In genomic region chr6:168883410-168884049, GRCh38 we compare ENCODE assay signal across 24 cellular contexts.
DNase-seq lines count a peak whose midpoint lies in the region; ATAC-seq and TF ChIP-seq lines count a peak whose summit lies in the region.
"Had no signal": no experiment of that assay in that cellular context is flagged by ENCODE, and none has a peak within 500 bp of the region (broad histone marks: within the 10 kb centered on the region; RNA-seq: fewer than 3 reads in every experiment).

No MANE protein-coding gene starts in this region.

- no peaks in the 10 kb centered on the region for H3K27me3 ChIP-seq in effector memory CD4-positive, alpha-beta T cell (replicated peaks; ENCODE audit: control insufficient read depth, insufficient read depth, low read length, poor library complexity, severe bottlenecking)
- no peaks in the 10 kb centered on the region for H3K27me3 ChIP-seq in testis
- H3K27me3 ChIP-seq in breast epithelium, result no peaks in the 10 kb centered on the region

- no peak for ATAC-seq in activated naive CD8-positive, alpha-beta T cell treated with anti-CD3 and anti-CD28 coated beads, Interleukin-2, amount 50 U/mL, for 24 hours
- ATAC-seq: body of pancreas, HepG2 had no signal

- H3K9me3 Mint-ChIP-seq in T-helper 1 cell treated with Interleukin-12 subunit alpha and Interleukin-12 subunit beta and Interleukin-4 antibody, amounts not matched to agents 30 μg/mL and 1 μg/mL, for 36 hours, result no peaks in the 10 kb centered on the region
- no peaks in the 10 kb centered on the region for H3K9me3 Mint-ChIP-seq in activated naive CD8-positive, alpha-beta T cell (ENCODE audit: low read depth)
- H3K9me3 Mint-ChIP-seq in activated naive CD8-positive, alpha-beta T cell treated with anti-CD3 and anti-CD28 coated beads, Interleukin-2, amount 50 U/mL, for 24 hours, result no peaks in the 10 kb centered on the region
- H3K9me3 Mint-ChIP-seq: nephron had no signal

- H3K4me1 ChIP-seq in effector memory CD4-positive, alpha-beta T cell (ENCODE audit: control insufficient read depth, insufficient read depth, low read length, poor library complexity, severe bottlenecking), result peaks cover 7% of the 10 kb centered on the region
- H3K4me1 ChIP-seq in testis, result peaks cover 3% of the 10 kb centered on the region
- no peaks in the 10 kb centered on the region for H3K4me1 ChIP-seq in breast epithelium

- peaks cover 5% of the 10 kb centered on the region for H3K4me1 Mint-ChIP-seq in T-helper 1 cell treated with Interleukin-12 subunit alpha and Interleukin-12 subunit beta and Interleukin-4 antibody, amounts not matched to agents 30 μg/mL and 1 μg/mL, for 36 hours (ENCODE audit: low read depth)
- H3K4me1 Mint-ChIP-seq in activated naive CD8-positive, alpha-beta T cell (ENCODE audit: low read depth), result peaks cover 9% of the 10 kb centered on the region
- H3K4me1 Mint-ChIP-seq in activated naive CD8-positive, alpha-beta T cell treated with anti-CD3 and anti-CD28 coated beads, Interleukin-2, amount 50 U/mL, for 24 hours, result peaks cover 7% of the 10 kb centered on the region

- H3K27ac ChIP-seq in effector memory CD4-positive, alpha-beta T cell (ENCODE audit: insufficient read depth, low read length, poor library complexity, severe bottlenecking), result no peak overlapping the region
- H3K27ac ChIP-seq in testis (no peak overlapping the region), breast epithelium (no peak overlapping the region)
- H3K27ac ChIP-seq: 22Rv1, body of pancreas, lower lobe of right lung, PC-9 had no signal

- no peak overlapping the region for H3K27ac Mint-ChIP-seq in T-helper 1 cell treated with Interleukin-12 subunit alpha and Interleukin-12 subunit beta and Interleukin-4 antibody, amounts not matched to agents 30 μg/mL and 1 μg/mL, for 36 hours
- H3K27ac Mint-ChIP-seq in activated naive CD8-positive, alpha-beta T cell, result no peak overlapping the region
- H3K27ac Mint-ChIP-seq in activated naive CD8-positive, alpha-beta T cell treated with anti-CD3 and anti-CD28 coated beads, Interleukin-2, amount 50 U/mL, for 24 hours, result no peak overlapping the region

- intact Hi-C loops in testis (cut with DNase I; ENCODE audit: low total_unique reads), result no loop called here
- intact Hi-C loops in breast epithelium (cut with DNase I; ENCODE audit: low total_unique reads), result loop anchor here (2.0 kb wide), 1 partner anchor 515 kb away; no protein-coding TSS in a partner anchor

- H3K36me3 ChIP-seq in effector memory CD4-positive, alpha-beta T cell (ENCODE audit: control insufficient read depth, insufficient read depth, low read length), result no peaks in the 10 kb centered on the region
- H3K36me3 ChIP-seq in testis (ENCODE audit: low read depth, missing control alignments) (no peaks in the 10 kb centered on the region), breast epithelium (no peaks in the 10 kb centered on the region)
- H3K36me3 ChIP-seq: lower lobe of right lung had no signal

- H3K36me3 Mint-ChIP-seq in T-helper 1 cell treated with Interleukin-12 subunit alpha and Interleukin-12 subunit beta and Interleukin-4 antibody, amounts not matched to agents 30 μg/mL and 1 μg/mL, for 36 hours (ENCODE audit: low read depth), result no peaks in the 10 kb centered on the region
- H3K36me3 Mint-ChIP-seq in activated naive CD8-positive, alpha-beta T cell, result no peaks in the 10 kb centered on the region
- H3K36me3 Mint-ChIP-seq in activated naive CD8-positive, alpha-beta T cell treated with anti-CD3 and anti-CD28 coated beads, Interleukin-2, amount 50 U/mL, for 24 hours (ENCODE audit: low read depth), result no peaks in the 10 kb centered on the region
- H3K36me3 Mint-ChIP-seq: CD14-positive monocyte had no signal

- H3K4me3 Mint-ChIP-seq in T-helper 1 cell treated with Interleukin-12 subunit alpha and Interleukin-12 subunit beta and Interleukin-4 antibody, amounts not matched to agents 30 μg/mL and 1 μg/mL, for 36 hours, result peak overlapping the region; percentile 78
- peak overlapping the region; percentile 82 for H3K4me3 Mint-ChIP-seq in activated naive CD8-positive, alpha-beta T cell
- H3K4me3 Mint-ChIP-seq in activated naive CD8-positive, alpha-beta T cell treated with anti-CD3 and anti-CD28 coated beads, Interleukin-2, amount 50 U/mL, for 24 hours, result no peak overlapping the region

- 69 to 82% methylated on average over 9 to 13 of the region's 13 CpGs for WGBS in testis, 2 donors

- no peak for TF ChIP-seq POLR2A in testis (IDR thresholded peaks at IDR 0.05)
- no peak for TF ChIP-seq POLR2A in breast epithelium (IDR thresholded peaks at IDR 0.05)

- peak overlapping the region; percentile 73 for H3K4me3 ChIP-seq in effector memory CD4-positive, alpha-beta T cell (ENCODE audit: insufficient read depth, low read depth, low read length, poor library complexity, severe bottlenecking)
- H3K4me3 ChIP-seq in testis, result peak overlapping the region; percentile 3 to 21
- H3K4me3 ChIP-seq in breast epithelium, result no peak overlapping the region
- H3K4me3 ChIP-seq: body of pancreas, PC-9 had no signal

- peaks cover 3% of the 10 kb centered on the region for H3K27me3 Mint-ChIP-seq in T-helper 1 cell treated with Interleukin-12 subunit alpha and Interleukin-12 subunit beta and Interleukin-4 antibody, amounts not matched to agents 30 μg/mL and 1 μg/mL, for 36 hours (ENCODE audit: low read depth)
- peaks cover 2% of the 10 kb centered on the region for H3K27me3 Mint-ChIP-seq in activated naive CD8-positive, alpha-beta T cell
- H3K27me3 Mint-ChIP-seq in activated naive CD8-positive, alpha-beta T cell treated with anti-CD3 and anti-CD28 coated beads, Interleukin-2, amount 50 U/mL, for 24 hours, result no peaks in the 10 kb centered on the region

- DNase-seq in T-helper 1 cell (no peak), testis (no peak), breast epithelium (ENCODE audit: low spot score in 2 of 2) (no peak)
- no peak for DNase-seq in activated naive CD8-positive, alpha-beta T cell treated with anti-CD3 and anti-CD28 coated beads, Interleukin-2, amount 50 U/mL, for 24 hours
- no peak for DNase-seq in effector memory CD4-positive, alpha-beta T cell
- DNase-seq in stimulated activated CD4-positive, alpha-beta T cell treated with anti-CD3 and anti-CD28 coated beads, Interleukin-4, amount 100 ng/mL, for 4 hours, result no peak
- DNase-seq: activated CD4-positive, alpha-beta T cell treated with anti-CD3 and anti-CD28 coated beads for 4 hours; activated effector memory CD4-positive, alpha-beta T cell treated with anti-CD3 and anti-CD28 coated beads, Interleukin-2, amount 50 U/mL, for 16 hours; body of pancreas; cerebellar nuclear complex; dorsolateral prefrontal cortex; Karpas-422; lower lobe of right lung; NCI-H1417; PC-9; SK-N-SH; stimulated activated naive CD8-positive, alpha-beta T cell treated with anti-CD3 and anti-CD28 coated beads, Interleukin-15, Interleukin-2, amounts not matched to agents 100 U/mL and 50 U/mL, for 24 hours; T-helper 9 cell had no signal

- no peaks in the 10 kb centered on the region for H3K9me3 ChIP-seq in effector memory CD4-positive, alpha-beta T cell (ENCODE audit: control insufficient read depth, low read length)
- H3K9me3 ChIP-seq in testis (no peaks in the 10 kb centered on the region), breast epithelium (no peaks in the 10 kb centered on the region)
- H3K9me3 ChIP-seq: body of pancreas, lower lobe of right lung, SK-N-SH had no signal

- no peak for TF ChIP-seq CTCF in testis (IDR thresholded peaks at IDR 0.05)
- TF ChIP-seq CTCF in breast epithelium (IDR thresholded peaks at IDR 0.05), result no peak

Comparison
In these comparisons a context has a peak if more than half of its experiments do, and no peak if none do; other contexts are left out.
1. H3K4me3 ChIP-seq: peak in effector memory CD4-positive, alpha-beta T cell (single experiment) and testis (2 of 2); none in breast epithelium (0 of 3).